In genomic region chr17:18626152-18626870, GRCh38 we compare ENCODE assay signal across 1 cellular context.
TF ChIP-seq lines count a peak whose summit lies in the region.

No MANE protein-coding gene starts in this region.

TF ChIP-seq in HepG2, 621 proteins besides CTCF, POLR2A, EP300 and RAD21 (continued from another document):
- TF ChIP-seq ZNF382 (CRISPR knock-in tag; IDR thresholded peaks at IDR 0.05; ENCODE audit: borderline replicate concordance) (no peak), ZNF678 (CRISPR knock-in tag; IDR thresholded peaks at IDR 0.05) (no peak), ZSCAN31 (CRISPR knock-in tag; IDR thresholded peaks at IDR 0.05; ENCODE audit: low read depth) (no peak), ZNF335 (CRISPR knock-in tag; IDR thresholded peaks at IDR 0.05) (no peak), ZNF709 (CRISPR knock-in tag; IDR thresholded peaks at IDR 0.05) (no peak), CBX5 (CRISPR knock-in tag; IDR thresholded peaks at IDR 0.05; ENCODE audit: borderline replicate concordance) (no peak), ZBED4 (CRISPR knock-in tag; IDR thresholded peaks at IDR 0.05; ENCODE audit: borderline replicate concordance) (no peak), ZNF234 (CRISPR knock-in tag; conservative IDR thresholded peaks at IDR 0.05) (no peak), ZBTB7B (CRISPR knock-in tag; IDR thresholded peaks at IDR 0.05) (no peak), LCORL (IDR thresholded peaks at IDR 0.05) (no peak), LCORL (CRISPR knock-in tag; IDR thresholded peaks at IDR 0.05) (no peak), HNRNPK (IDR thresholded peaks at IDR 0.05; ENCODE audit: low read depth, low read length, poor library complexity, severe bottlenecking) (no peak), ZNF839 (CRISPR knock-in tag; IDR thresholded peaks at IDR 0.05; ENCODE audit: borderline replicate concordance) (no peak), ZNF543 (CRISPR knock-in tag; IDR thresholded peaks at IDR 0.05) (no peak), ZNF775 (CRISPR knock-in tag; IDR thresholded peaks at IDR 0.05; ENCODE audit: borderline replicate concordance) (no peak), ZNF652 (CRISPR knock-in tag; IDR thresholded peaks at IDR 0.05; ENCODE audit: borderline replicate concordance, low read depth) (no peak), MTA1 (CRISPR knock-in tag; IDR thresholded peaks at IDR 0.05; ENCODE audit: borderline replicate concordance) (no peak)
